8 cellular contexts compared by ENCODE assay signal in genomic region chr12:7130791-7131501, GRCh38. TPM values are rescaled to one million over a fixed set of nuclear protein-coding genes. Genes with fewer than 3 reads are reported as not detected.
DNase-seq lines count a peak whose midpoint lies in the region; ATAC-seq, FAIRE-seq and TF ChIP-seq lines count a peak whose summit lies in the region.

No MANE protein-coding gene starts in this region.

- H3K4me3 ChIP-seq in cardiac muscle cell (peak overlapping the region; percentile 44), pancreas (peak overlapping the region; percentile 26 to 74 (median 72)), MG63 (no peak overlapping the region)

- H3K27me3 ChIP-seq in cardiac muscle cell (peaks cover 22% of the 10 kb centered on the region), pancreas (no peaks in the 10 kb centered on the region), MG63 (peaks cover 15% of the 10 kb centered on the region)

- H3K36me3 ChIP-seq in cardiac muscle cell (no peaks in the 10 kb centered on the region), pancreas (no peaks in the 10 kb centered on the region), MG63 (no peaks in the 10 kb centered on the region)

- peak overlapping the region; percentile 97 for H3K4me3 Mint-ChIP-seq in activated naive CD8-positive, alpha-beta T cell treated with anti-CD3 and anti-CD28 coated beads, Interleukin-2, amount 10 ng/mL, durations not matched to agents 7 days and 5 days

- intact Hi-C loops in pancreas (cut with DNase I), result no loop called here

- H3K4me1 Mint-ChIP-seq in activated naive CD8-positive, alpha-beta T cell treated with anti-CD3 and anti-CD28 coated beads, Interleukin-2, amount 10 ng/mL, durations not matched to agents 7 days and 5 days, result peaks cover 29% of the 10 kb centered on the region

- ATAC-seq in HG02884 (IDR thresholded peaks at IDR 0.05; ENCODE audit: unreplicated experiment) (peak; percentile 19), pancreas (peak; percentile 55 to 83 (median 76)), HG02870 (IDR thresholded peaks at IDR 0.05; ENCODE audit: unreplicated experiment) (no peak)
- ATAC-seq in activated naive CD8-positive, alpha-beta T cell treated with anti-CD3 and anti-CD28 coated beads, Interleukin-2, amount 10 ng/mL, durations not matched to agents 7 days and 5 days (ENCODE audit: low read depth), result peak; percentile 40

- H3K27ac ChIP-seq in cardiac muscle cell (no peak overlapping the region), pancreas (peak overlapping the region in 3 of 4 donors; percentile 8 to 73 (median 62))

- POLR2A ChIA-PET in activated naive CD8-positive, alpha-beta T cell treated with anti-CD3 and anti-CD28 coated beads, Interleukin-2, amount 10 ng/mL, durations not matched to agents 7 days and 5 days (lab: Charles Lee), result interaction anchor here (0.8 to 3.0 kb wide), 4 partner anchors 23 to 193 kb away, joined by 3 to 12 read pairs (median 6); partner anchors contain the start of genes C12orf57 and RNU7-1

- TF ChIP-seq CTCF in cardiac muscle cell (IDR thresholded peaks at IDR 0.05; ENCODE audit: low read depth, low read length) (no peak), pancreas (IDR thresholded peaks at IDR 0.05) (no peak)

- WGBS in pancreas, 2 donors, result 3% methylated on average over 26 of the region's 26 CpGs

- H3K9me3 ChIP-seq in cardiac muscle cell (ENCODE audit: low read depth) (no peaks in the 10 kb centered on the region), pancreas (no peaks in the 10 kb centered on the region), MG63 (no peaks in the 10 kb centered on the region)

- H3K4me1 ChIP-seq in cardiac muscle cell (ENCODE audit: low read depth) (no peaks in the 10 kb centered on the region), pancreas (peaks cover 0 to 6% (median 5%) of the 10 kb centered on the region in 3 donors)

- no peak for FAIRE-seq in pancreas (lab: Jason Lieb, UNC)

- H3K9me3 Mint-ChIP-seq in activated naive CD8-positive, alpha-beta T cell treated with anti-CD3 and anti-CD28 coated beads, Interleukin-2, amount 10 ng/mL, durations not matched to agents 7 days and 5 days, result no peaks in the 10 kb centered on the region

- H3K36me3 Mint-ChIP-seq in activated naive CD8-positive, alpha-beta T cell treated with anti-CD3 and anti-CD28 coated beads, Interleukin-2, amount 10 ng/mL, durations not matched to agents 7 days and 5 days, result peaks cover 33% of the 10 kb centered on the region

- H3K27me3 Mint-ChIP-seq in activated naive CD8-positive, alpha-beta T cell treated with anti-CD3 and anti-CD28 coated beads, Interleukin-2, amount 10 ng/mL, durations not matched to agents 7 days and 5 days, result no peaks in the 10 kb centered on the region

- peak overlapping the region; percentile 93 for H3K27ac Mint-ChIP-seq in activated naive CD8-positive, alpha-beta T cell treated with anti-CD3 and anti-CD28 coated beads, Interleukin-2, amount 10 ng/mL, durations not matched to agents 7 days and 5 days

- DNase-seq in EH (ENCODE audit: low read depth) (peak; percentile 61), RKO (ENCODE audit: low spot score) (peak; percentile 61), cardiac muscle cell (ENCODE audit: low read depth in 1 of 2, low spot score in 1 of 2) (peak; percentile 54 to 58), pancreas (peak in 5 of 6 donors; percentile 55 to 81 (median 71)), MG63 (no peak)
- DNase-seq in activated naive CD8-positive, alpha-beta T cell treated with anti-CD3 and anti-CD28 coated beads, Interleukin-2, amount 10 ng/mL, durations not matched to agents 7 days and 5 days, result peak; percentile 71

RNA-seq across cellular contexts. Expression of gene CLSTN3, which starts 0.8 kb away (rescaled TPM):
- 100 to 1,000 TPM in 1 of 2 experiments, 10 to 100 TPM in 1; 99.3 to 104 TPM for total RNA-seq in activated naive CD8-positive, alpha-beta T cell treated with anti-CD3 and anti-CD28 coated beads, Interleukin-2, amount 10 ng/mL, durations not matched to agents 7 days and 5 days
- 32.0 and 35.5 TPM in 2 replicates for total RNA-seq in cardiac muscle cell
- 14.0 and 27.2 TPM in 2 replicates for polyA plus RNA-seq in cardiac muscle cell
- 10 to 100 TPM in 5 of 6 donors, 1 to 10 TPM in 1; 7.8 to 26.2 (median 13.1) TPM for total RNA-seq in pancreas
- 10 to 100 TPM; 21.6 to 25.8 TPM for polyA plus RNA-seq in pancreas
- total RNA-seq in MG63 (2014; rRNA removed; shearing (Covaris generic); ENCODE audit: low replicate concordance), result not detected in 2 replicates

RNA-seq across cellular contexts. Expression of gene RBP5, which starts 2.3 kb away (rescaled TPM):
- 1 to 10 TPM in 1 of 2 experiments, under 1 TPM in 1; 0.58 to 1.3 TPM for total RNA-seq in activated naive CD8-positive, alpha-beta T cell treated with anti-CD3 and anti-CD28 coated beads, Interleukin-2, amount 10 ng/mL, durations not matched to agents 7 days and 5 days
- 0.95 and 8.9 TPM in 2 replicates for total RNA-seq in cardiac muscle cell
- 1.5 and 4.1 TPM in 2 replicates for polyA plus RNA-seq in cardiac muscle cell
- total RNA-seq in pancreas, result 1 to 10 TPM in 5 of 6 donors, under 1 TPM in 1; 0.73 to 3.2 (median 2.2) TPM
- polyA plus RNA-seq in pancreas, result 1 to 10 TPM; 3.9 to 7.8 TPM
- not detected in 2 replicates for total RNA-seq in MG63 (2014; rRNA removed; shearing (Covaris generic); ENCODE audit: low replicate concordance)

RNA-seq across cellular contexts. Expression of gene C1RL, which starts 21.9 kb away (rescaled TPM):
- 10 to 100 TPM; 29.8 to 36.0 TPM for total RNA-seq in activated naive CD8-positive, alpha-beta T cell treated with anti-CD3 and anti-CD28 coated beads, Interleukin-2, amount 10 ng/mL, durations not matched to agents 7 days and 5 days
- total RNA-seq in cardiac muscle cell, result 18.4 and 32.4 TPM in 2 replicates
- 12.2 and 14.3 TPM in 2 replicates for polyA plus RNA-seq in cardiac muscle cell
- 10 to 100 TPM; 36.8 to 57.7 (median 44.7) TPM for total RNA-seq in pancreas
- 10 to 100 TPM; 36.5 to 60.5 TPM for polyA plus RNA-seq in pancreas
- total RNA-seq in MG63 (2014; rRNA removed; shearing (Covaris generic); ENCODE audit: low replicate concordance), result 0.32 and 3.7 TPM in 2 replicates

RNA-seq across cellular contexts. Expression of gene C1R, which starts 38.7 kb away (rescaled TPM):
- total RNA-seq in activated naive CD8-positive, alpha-beta T cell treated with anti-CD3 and anti-CD28 coated beads, Interleukin-2, amount 10 ng/mL, durations not matched to agents 7 days and 5 days, result 1 to 10 TPM; 4.6 to 6.4 TPM
- total RNA-seq in cardiac muscle cell (2.4 and 3.6 TPM in 2 replicates), pancreas (100 to 1,000 TPM in 2 of 6 donors, 10 to 100 TPM in 4; 20.2 to 212 (median 66.8) TPM)
- polyA plus RNA-seq in cardiac muscle cell (1.5 and 3.4 TPM in 2 replicates), pancreas (10 to 100 TPM; 54.9 to 66.1 TPM)
- total RNA-seq in MG63 (2014; rRNA removed; shearing (Covaris generic); ENCODE audit: low replicate concordance), result 45.9 and 50.9 TPM in 2 replicates

RNA-seq across cellular contexts. Expression of gene PEX5, which starts 58.5 kb away (rescaled TPM):
- 10 to 100 TPM; 21.1 to 23.0 TPM for total RNA-seq in activated naive CD8-positive, alpha-beta T cell treated with anti-CD3 and anti-CD28 coated beads, Interleukin-2, amount 10 ng/mL, durations not matched to agents 7 days and 5 days
- total RNA-seq in cardiac muscle cell (41.7 and 50.1 TPM in 2 replicates), pancreas (10 to 100 TPM; 25.7 to 37.7 (median 34.1) TPM)
- polyA plus RNA-seq in cardiac muscle cell (20.4 and 20.8 TPM in 2 replicates), pancreas (10 to 100 TPM; 14.9 to 21.6 TPM)
- total RNA-seq in MG63 (2014; rRNA removed; shearing (Covaris generic); ENCODE audit: low replicate concordance), result 26.8 and 45.6 TPM in 2 replicates
